ENCODE assay signal across 2 cellular contexts in genomic region chr16:2204727-2205103, GRCh38.
TF ChIP-seq lines count a peak whose summit lies in the region.

No MANE protein-coding gene starts in this region.

TF ChIP-seq in A549, 52 proteins besides CTCF, POLR2A, EP300 and RAD21:
- TF ChIP-seq GATA3 (IDR thresholded peaks at IDR 0.05; ENCODE audit: borderline replicate concordance): no peak
- TF ChIP-seq CHD4 (IDR thresholded peaks at IDR 0.05; ENCODE audit: borderline replicate concordance): no peak

TF ChIP-seq in IMR-90, 13 proteins besides CTCF, POLR2A, EP300 and RAD21:
- TF ChIP-seq MAZ (IDR thresholded peaks at IDR 0.05; ENCODE audit: borderline replicate concordance, low read depth, low read length): peak; percentile 0; the same call in 1 of the 2 replicates
- no peak for TF ChIP-seq RFX5 (IDR thresholded peaks at IDR 0.05; ENCODE audit: low read depth, low read length)
